32 cellular contexts compared by ENCODE assay signal in genomic region chr22:18050065-18050464, GRCh38. TPM values are rescaled to one million over a fixed set of nuclear protein-coding genes. Genes with fewer than 3 reads are reported as not detected.
DNase-seq lines count a peak whose midpoint lies in the region; ATAC-seq, FAIRE-seq and TF ChIP-seq lines count a peak whose summit lies in the region.
"Had no signal": no experiment of that assay in that cellular context is flagged by ENCODE, and none has a peak within 500 bp of the region (broad histone marks: within the 10 kb centered on the region; RNA-seq: fewer than 3 reads in every experiment).

No MANE protein-coding gene starts in this region.

- in situ Hi-C loops in HepG2 (cut with HindIII; ENCODE audit: extremely low pct_ligation_motif_present, low pct_unique_long_range_greater_than_20kb) = no loop called here

- no peaks in the 10 kb centered on the region for H4K20me1 ChIP-seq in HepG2 (ENCODE audit: insufficient read depth, low read length)

- CTCF ChIA-PET in HepG2 (lab: Yijun Ruan, JAX; ENCODE audit: low intra/inter-chr PET ratio, low total read pairs) = no interaction called here

- TF ChIP-seq RAD21 in HepG2 (CRISPR knock-in tag; IDR thresholded peaks at IDR 0.05) = no peak

- POLR2A ChIA-PET in HepG2 (lab: Yijun Ruan, JAX) = no interaction called here

- no peaks in the 10 kb centered on the region for H3K9me3 ChIP-seq in HepG2 (ENCODE audit: low read length)
- H3K9me3 ChIP-seq in right lobe of liver = no peaks in the 10 kb centered on the region
- no peaks in the 10 kb centered on the region for H3K9me3 ChIP-seq in kidney (ENCODE audit: control insufficient read depth in 1 of 2, low read length in 2 of 2)
- H3K9me3 ChIP-seq: adrenal gland had no signal

- intact Hi-C loops in HepG2 (cut with micrococcal nuclease; ENCODE audit: unreplicated experiment) = no loop called here
- intact Hi-C loops in right lobe of liver (cut with DNase I) = no loop called here
- intact Hi-C loops in kidney (cut with DNase I) = no loop called here

- TF ChIP-seq POLR2A in HepG2 (IDR thresholded peaks at IDR 0.05; ENCODE audit: insufficient read depth in 1 of 2, low read depth in 2 of 2, low read length in 2 of 2) (no peak), right lobe of liver (IDR thresholded peaks at IDR 0.05) (no peak)

- 0 out of 2 replicates have a peak overlapping the region, but pooled peaks have one; percentile 15 for H3K9ac ChIP-seq in HepG2 (ENCODE audit: insufficient read depth, low read depth, low read length)
- H3K9ac ChIP-seq in kidney (ENCODE audit: low read length in 2 of 2) = no peak overlapping the region

- H3K4me2 ChIP-seq in HepG2 (ENCODE audit: low read depth, low read length) = peak overlapping the region; percentile 28
- H3K4me2 ChIP-seq: hepatocyte had no signal

- no peaks in the 10 kb centered on the region for H3K36me3 ChIP-seq in HepG2 (replicated peaks in 1 of 2; ENCODE audit: control insufficient read depth in 1 of 2, insufficient read depth in 2 of 2, low read length in 2 of 2)
- H3K36me3 ChIP-seq in right lobe of liver = no peaks in the 10 kb centered on the region
- H3K36me3 ChIP-seq in kidney (ENCODE audit: control insufficient read depth in 1 of 2, insufficient read depth in 2 of 2, low read length in 2 of 2) = no peaks in the 10 kb centered on the region
- H3K36me3 ChIP-seq: adrenal gland had no signal

- H3K27me3 ChIP-seq in HepG2 (ENCODE audit: control insufficient read depth in 1 of 2, insufficient read depth in 2 of 2, low read length in 2 of 2) (no peaks in the 10 kb centered on the region), right lobe of liver (no peaks in the 10 kb centered on the region)
- H3K27me3 ChIP-seq: adrenal gland, hepatocyte had no signal

- peak overlapping the region; percentile 76 for H2AFZ ChIP-seq in HepG2 (ENCODE audit: low read length)
- H2AFZ ChIP-seq: hepatocyte had no signal

- BruUV-seq in HepG2 (replicated peaks; lab: Mats Ljungman, UMichigan) = no TSS peak

- no peaks in the 10 kb centered on the region for H3K79me2 ChIP-seq in HepG2 (ENCODE audit: insufficient read depth, low read length)
- H3K79me2 ChIP-seq: hepatocyte had no signal

- peaks cover 33% of the 10 kb centered on the region for H3K4me1 ChIP-seq in HepG2 (ENCODE audit: insufficient read depth, low read length)
- peaks cover 0 to 6% (median 2%) of the 10 kb centered on the region in 4 donors for H3K4me1 ChIP-seq in right lobe of liver
- no peaks in the 10 kb centered on the region for H3K4me1 ChIP-seq in kidney (ENCODE audit: control insufficient read depth in 1 of 2, insufficient read depth in 1 of 2, low read depth in 1 of 2, low read length in 2 of 2)

- H3K27ac ChIP-seq in HepG2 (ENCODE audit: extremely low read length, insufficient read depth, low read length) = no peak overlapping the region
- no peak overlapping the region for H3K27ac ChIP-seq in right lobe of liver
- H3K27ac ChIP-seq in kidney (ENCODE audit: low read depth in 2 of 2, low read length in 2 of 2) = no peak overlapping the region
- peak overlapping the region in 16 of 21 experiments; percentile 32 to 84 (median 72) for H3K27ac ChIP-seq in skin epidermis
- H3K27ac ChIP-seq: adrenal gland, hepatocyte had no signal

- H3K4me3 ChIP-seq in HepG2 (replicated peaks in 1 of 3; ENCODE audit: insufficient read depth in 1 of 3, low read depth in 2 of 3, low read length in 3 of 3) = no peak overlapping the region
- H3K4me3 ChIP-seq in right lobe of liver = no peak overlapping the region
- no peak overlapping the region for H3K4me3 ChIP-seq in kidney (ENCODE audit: low read length in 2 of 2)
- no peak overlapping the region for H3K4me3 ChIP-seq in skin epidermis
- H3K4me3 ChIP-seq: adrenal gland, hepatocyte had no signal

- TF ChIP-seq EP300 in HepG2 (IDR thresholded peaks at IDR 0.05; ENCODE audit: low read depth in 2 of 2, low read length in 2 of 2) (no peak), HepG2 (CRISPR knock-in tag; IDR thresholded peaks at IDR 0.05; ENCODE audit: borderline replicate concordance) (no peak)

- TF ChIP-seq CTCF in HepG2 (CRISPR knock-in tag; IDR thresholded peaks at IDR 0.05) = no peak
- TF ChIP-seq CTCF in right lobe of liver (IDR thresholded peaks at IDR 0.05) = no peak
- no peak for TF ChIP-seq CTCF in kidney (IDR thresholded peaks at IDR 0.05; ENCODE audit: borderline replicate concordance, extremely low read depth, insufficient read depth)

- no peak for DNase-seq in HepG2 (ENCODE audit: low spot score)
- no peak for DNase-seq in right lobe of liver
- peak; percentile 8 for DNase-seq in kidney
- DNase-seq in NCI-H510A treated with DMSO at 0.1 percent for 48 hours (lab: John Stamatoyannopoulos, UW) = no peak
- DNase-seq in DMS153 (lab: John Stamatoyannopoulos, UW) = no peak
- DNase-seq: activated CD4-positive, alpha-beta T cell treated with anti-CD3 and anti-CD28 coated beads, Interleukin-2, amount 10 ng/mL, durations not matched to agents 24 days and 14 days; activated T-cell treated with anti-CD3 and anti-CD28 coated beads, Interleukin-2, amount 50 U/mL, for 24 hours; adrenal gland; CD4-positive, alpha-beta memory T cell; DMS 273 treated with DMSO at 0.1 percent for 48 hours; mesenchymal stem cell; naive B cell; NCI-H1092 treated with DMSO at 0.1 percent for 48 hours; NCI-H187 treated with DMSO at 0.1 percent for 48 hours; NCI-H524 treated with DMSO at 0.1 percent for 48 hours; NK-92 treated with Interleukin-12 subunit alpha and Interleukin-12 subunit beta, amount 100 ng/mL, for 24 hours; occipital lobe; retina; SIG-M5; stimulated activated CD4-positive, alpha-beta T cell treated with anti-CD3 and anti-CD28 coated beads, Interleukin-12 subunit alpha, Interleukin-12 subunit beta, amount 100 ng/mL, for 4 hours; stimulated activated CD4-positive, alpha-beta T cell treated with anti-CD3 and anti-CD28 coated beads, Interleukin-4, amount 100 ng/mL, for 1 hour; SW 1271; T-helper 9 cell had no signal

- no peak for ATAC-seq in HepG2
- no peak for ATAC-seq in right lobe of liver
- ATAC-seq in GM18498 (IDR thresholded peaks at IDR 0.05; ENCODE audit: unreplicated experiment) = no peak
- ATAC-seq in GM21737 (IDR thresholded peaks at IDR 0.05; ENCODE audit: unreplicated experiment) = no peak
- ATAC-seq: left lobe of liver had no signal

- no peak for FAIRE-seq in HepG2 (lab: Jason Lieb, UNC)
- FAIRE-seq in kidney (lab: Jason Lieb, UNC) = no peak
- FAIRE-seq: A204.1, endothelial cell of umbilical vein, GM12892, H1 had no signal

- WGBS in HepG2 (ENCODE audit: low lambda C conversion rate) = 46% methylated on average over 5 of the region's 5 CpGs
- WGBS in right lobe of liver (ENCODE audit: insufficient coverage, low coverage, low lambda C conversion rate, missing lambda C conversion rate) = 80% methylated on average over 1 of the region's 5 CpGs

RNA-seq across cellular contexts. Expression of gene MICAL3, which starts 25.7 kb away (rescaled TPM):
- 9.5 and 12.5 TPM in 2 replicates for total RNA-seq in HepG2 (2016; rRNA removed; fragmentation: Illumina TruSeq; extraction: Trizol)
- total RNA-seq in HepG2 (2016; cell fraction: cytosol; rRNA removed; fragmentation: Illumina TruSeq; extraction: Trizol; ENCODE audit: low read depth) = 2.6 and 2.9 TPM in 2 replicates
- 8.6 and 11.9 TPM in 2 replicates for total RNA-seq in HepG2 (2016; cell fraction: insoluble cytoplasmic fraction; rRNA removed; fragmentation: Illumina TruSeq; extraction: Trizol)
- total RNA-seq in HepG2 (2016; cell fraction: membrane; rRNA removed; fragmentation: Illumina TruSeq; extraction: Trizol) = 4.2 and 6.1 TPM in 2 replicates
- total RNA-seq in HepG2 (2016; cell fraction: nucleus; rRNA removed; fragmentation: Illumina TruSeq; extraction: Trizol) = 31.3 and 35.0 TPM in 2 replicates
- polyA plus RNA-seq in HepG2 (2011; rRNA removed) = 5.3 and 5.6 TPM in 2 replicates
- polyA plus RNA-seq in HepG2 (2011; cell fraction: cytosol; rRNA removed) = 2.5 and 3.1 TPM in 2 replicates
- polyA plus RNA-seq in HepG2 (2011; cell fraction: nucleus; rRNA removed) = 32.9 and 43.0 TPM in 2 replicates
- polyA plus RNA-seq in HepG2 (2012) = 9.2 and 10.8 TPM in 2 replicates
- 0.59 and 1.1 TPM in 2 replicates for polyA plus RNA-seq in HepG2 (2016; cell fraction: cytosol; fragmentation: Illumina TruSeq; extraction: Trizol; ENCODE audit: low read depth)
- polyA plus RNA-seq in HepG2 (2016; cell fraction: insoluble cytoplasmic fraction; fragmentation: Illumina TruSeq; extraction: Trizol; ENCODE audit: low read depth) = 3.5 and 3.6 TPM in 2 replicates
- 0.53 and 1.1 TPM in 2 replicates for polyA plus RNA-seq in HepG2 (2016; cell fraction: membrane; fragmentation: Illumina TruSeq; extraction: Trizol; ENCODE audit: low read depth)
- polyA plus RNA-seq in HepG2 (2016; cell fraction: nucleus; fragmentation: Illumina TruSeq; extraction: Trizol; ENCODE audit: insufficient read depth, low read depth) = 34.4 and 36.4 TPM in 2 replicates
- polyA minus RNA-seq in HepG2 (2011; rRNA and poly(A)+ RNA removed; ENCODE audit: low replicate concordance) = 12.7 and 28.5 TPM in 2 replicates
- 3.7 and 4.4 TPM in 2 replicates for polyA minus RNA-seq in HepG2 (2011; cell fraction: cytosol; rRNA and poly(A)+ RNA removed)
- polyA minus RNA-seq in HepG2 (2011; cell fraction: nucleus; rRNA and poly(A)+ RNA removed) = 28.5 and 33.0 TPM in 2 replicates
- total RNA-seq in right lobe of liver = 10 to 100 TPM; 31.5 to 61.8 (median 48.2) TPM
- total RNA-seq in kidney = 99.4 TPM
- polyA plus RNA-seq in kidney (ENCODE audit: insufficient read depth, low read depth, low replicate concordance) = 5.0 TPM

RNA-seq across cellular contexts. Expression of gene PEX26, which starts 27.7 kb away (rescaled TPM):
- total RNA-seq in HepG2 (2016; rRNA removed; fragmentation: Illumina TruSeq; extraction: Trizol) (25.1 and 30.6 TPM in 2 replicates), right lobe of liver (10 to 100 TPM; 22.7 to 42.5 (median 25.0) TPM), kidney (45.2 TPM)
- total RNA-seq in HepG2 (2016; cell fraction: cytosol; rRNA removed; fragmentation: Illumina TruSeq; extraction: Trizol; ENCODE audit: low read depth) = 3.6 and 6.1 TPM in 2 replicates
- total RNA-seq in HepG2 (2016; cell fraction: insoluble cytoplasmic fraction; rRNA removed; fragmentation: Illumina TruSeq; extraction: Trizol) = 26.6 and 27.5 TPM in 2 replicates
- 23.5 and 27.1 TPM in 2 replicates for total RNA-seq in HepG2 (2016; cell fraction: membrane; rRNA removed; fragmentation: Illumina TruSeq; extraction: Trizol)
- 13.8 and 17.8 TPM in 2 replicates for total RNA-seq in HepG2 (2016; cell fraction: nucleus; rRNA removed; fragmentation: Illumina TruSeq; extraction: Trizol)
- polyA plus RNA-seq in HepG2 (2011; rRNA removed) (10.6 and 15.4 TPM in 2 replicates), kidney (ENCODE audit: insufficient read depth, low read depth, low replicate concordance) (18.1 TPM)
- 12.4 and 12.5 TPM in 2 replicates for polyA plus RNA-seq in HepG2 (2011; cell fraction: cytosol; rRNA removed)
- 13.5 and 14.8 TPM in 2 replicates for polyA plus RNA-seq in HepG2 (2011; cell fraction: nucleus; rRNA removed)
- 13.4 and 14.4 TPM in 2 replicates for polyA plus RNA-seq in HepG2 (2012)
- 4.6 and 6.3 TPM in 2 replicates for polyA plus RNA-seq in HepG2 (2016; cell fraction: cytosol; fragmentation: Illumina TruSeq; extraction: Trizol; ENCODE audit: low read depth)
- 25.9 and 26.3 TPM in 2 replicates for polyA plus RNA-seq in HepG2 (2016; cell fraction: insoluble cytoplasmic fraction; fragmentation: Illumina TruSeq; extraction: Trizol; ENCODE audit: low read depth)
- 15.8 and 17.3 TPM in 2 replicates for polyA plus RNA-seq in HepG2 (2016; cell fraction: membrane; fragmentation: Illumina TruSeq; extraction: Trizol; ENCODE audit: low read depth)
- polyA plus RNA-seq in HepG2 (2016; cell fraction: nucleus; fragmentation: Illumina TruSeq; extraction: Trizol; ENCODE audit: insufficient read depth, low read depth) = 17.9 and 18.6 TPM in 2 replicates
- polyA minus RNA-seq in HepG2 (2011; rRNA and poly(A)+ RNA removed; ENCODE audit: low replicate concordance) = 35.9 and 42.8 TPM in 2 replicates
- 9.6 and 11.4 TPM in 2 replicates for polyA minus RNA-seq in HepG2 (2011; cell fraction: cytosol; rRNA and poly(A)+ RNA removed)
- 11.6 and 14.2 TPM in 2 replicates for polyA minus RNA-seq in HepG2 (2011; cell fraction: nucleus; rRNA and poly(A)+ RNA removed)

Comparison
In these comparisons a context has a peak if more than half of its experiments do, and no peak if none do; other contexts are left out.
1. H3K27ac ChIP-seq: peak in skin epidermis (16 of 21); none in HepG2 (single experiment), right lobe of liver (0 of 3) and kidney (0 of 2).